ENCODE assay signal across 8 cellular contexts in genomic region chr11:102109896-102110760, GRCh38. TPM values are rescaled to one million over a fixed set of nuclear protein-coding genes. Genes with fewer than 3 reads are reported as not detected.
DNase-seq lines count a peak whose midpoint lies in the region; ATAC-seq, FAIRE-seq and TF ChIP-seq lines count a peak whose summit lies in the region.

Gene YAP1 (plus strand): TSS chr11:102110447. CDS start chr11:102110849, 402 bp downstream.

- H3K4me1 ChIP-seq in BE2C (no peaks in the 10 kb centered on the region), pancreas (peaks cover 3 to 9% (median 4%) of the 10 kb centered on the region in 3 donors), thyroid gland (peaks cover 21 to 25% of the 10 kb centered on the region in 2 donors)

- peak within 1 kb of the TSS; percentile 49 for H3K4me3 ChIP-seq in BE2C (ENCODE audit: low read depth, low read length)
- peak within 1 kb of the TSS; percentile 65 to 86 (median 73) for H3K4me3 ChIP-seq in pancreas
- peak within 1 kb of the TSS; percentile 73 to 96 (median 95) for H3K4me3 ChIP-seq in thyroid gland (replicated peaks in 1 of 3)

- H3K27me3 ChIP-seq in BE2C (peaks cover 72% of the 10 kb centered on the region), pancreas (no peaks in the 10 kb centered on the region), thyroid gland (no peaks in the 10 kb centered on the region)

- H3K36me3 ChIP-seq in BE2C (no peaks in the 10 kb centered on the region), pancreas (no peaks in the 10 kb centered on the region), thyroid gland (no peaks in the 10 kb centered on the region)

- no peaks in the 10 kb centered on the region for H3K9me3 ChIP-seq in BE2C
- no peaks in the 10 kb centered on the region for H3K9me3 ChIP-seq in pancreas
- no peaks in the 10 kb centered on the region for H3K9me3 ChIP-seq in thyroid gland

- TF ChIP-seq CTCF in BE2C (IDR thresholded peaks at IDR 0.05; ENCODE audit: low read depth, low read length) (no peak), pancreas (IDR thresholded peaks at IDR 0.05) (no peak), thyroid gland (IDR thresholded peaks at IDR 0.05) (no peak)

- WGBS in pancreas, 2 donors, result 0 to 1% methylated on average over 96 to 104 of the region's 104 CpGs
- 0 to 2% methylated on average over 54 to 71 of the region's 104 CpGs for WGBS in thyroid gland, 2 donors

- peak in 1 of 2 donors; percentile 87 for TF ChIP-seq POLR2A in thyroid gland (IDR thresholded peaks at IDR 0.05)

- peak; percentile 70 for DNase-seq in BE2C
- DNase-seq in SKM-1 treated with dmso at 0.1 percent for 144 hours (lab: John Stamatoyannopoulos, UW; ENCODE audit: unreplicated experiment), result peak; percentile 30
- DNase-seq in activated naive CD8-positive, alpha-beta T cell treated with anti-CD3 and anti-CD28 coated beads, Interleukin-2, amount 50 U/mL, for 16 hours (ENCODE audit: low read depth, low spot score), result peak; percentile 6
- peak; percentile 93 for DNase-seq in Right ventricle myocardium superior
- peak; percentile 86 to 92 (median 88) for DNase-seq in pancreas
- DNase-seq in thyroid gland, result peak; percentile 89 to 92

- FAIRE-seq in pancreas (lab: Jason Lieb, UNC), result no peak

- intact Hi-C loops in Right ventricle myocardium superior (cut with DNase I) (loop anchor here (10.0 kb wide), 1 partner anchor 105 kb away; no protein-coding TSS in a partner anchor), pancreas (cut with DNase I) (no loop called here), thyroid gland (cut with DNase I) (loop anchor here (10.0 kb wide), 1 partner anchor 155 kb away; no protein-coding TSS in a partner anchor)

- ATAC-seq in GM19372 (IDR thresholded peaks at IDR 0.05; ENCODE audit: low read depth, unreplicated experiment) (peak; percentile 85), HG03460 (IDR thresholded peaks at IDR 0.05; ENCODE audit: unreplicated experiment) (peak; percentile 80), Right ventricle myocardium superior (ENCODE audit: poor library complexity) (peak; percentile 92), pancreas (peak; percentile 82 to 88 (median 87))

- peak within 1 kb of the TSS; percentile 86 to 96 (median 93) for H3K27ac ChIP-seq in pancreas
- peak within 1 kb of the TSS; percentile 97 to 100 (median 99) for H3K27ac ChIP-seq in thyroid gland

RNA-seq across cellular contexts. Expression of gene YAP1, which starts in this region (rescaled TPM):
- polyA plus RNA-seq in BE2C (2012; ENCODE audit: insufficient read depth, insufficient read length, low read depth), result 0.22 TPM
- total RNA-seq in Right ventricle myocardium superior (73.8 TPM), pancreas (10 to 100 TPM; 15.3 to 46.5 (median 17.9) TPM), thyroid gland (100 to 1,000 TPM; 162 to 202 (median 176) TPM)
- polyA plus RNA-seq in pancreas, result 10 to 100 TPM in 1 of 2 donors, 1 to 10 TPM in 1; 8.7 to 14.2 TPM

Comparison
In these comparisons a context has a peak if more than half of its experiments do, and no peak if none do; other contexts are left out.
1. Peak in every context shown above with its lines: DNase-seq, ATAC-seq, H3K4me3 ChIP-seq and H3K27ac ChIP-seq.
2. DNase-seq: peak in every context shown above with its lines; median percentile 93 in Right ventricle myocardium superior; 90 in thyroid gland; 88 in pancreas; 70 in BE2C; 30 in SKM-1 treated with dmso at 0.1 percent for 144 hours; 6 in activated naive CD8-positive, alpha-beta T cell treated with anti-CD3 and anti-CD28 coated beads, Interleukin-2, amount 50 U/mL, for 16 hours.
3. intact Hi-C loops: an anchor here in Right ventricle myocardium superior (10.0 kb wide) and thyroid gland (10.0 kb wide); none called in pancreas.